ENCODE assay signal across 9 cellular contexts in genomic region chr12:39807043-39807442, GRCh38.
DNase-seq lines count a peak whose midpoint lies in the region; ATAC-seq and TF ChIP-seq lines count a peak whose summit lies in the region.
"Had no signal": no experiment of that assay in that cellular context is flagged by ENCODE, and none has a peak within 500 bp of the region (broad histone marks: within the 10 kb centered on the region; RNA-seq: fewer than 3 reads in every experiment).

No MANE protein-coding gene starts in this region.

- no peak overlapping the region for H3K9ac ChIP-seq in HCT116 (ENCODE audit: low read length)
- H3K9ac ChIP-seq: parathyroid adenoma had no signal

- peak; percentile 18 for DNase-seq in D341Med (ENCODE audit: low spot score)
- DNase-seq in HCT116 (ENCODE audit: low read depth, low spot score): peak; percentile 51
- DNase-seq in NOMO-1 treated with dmso at 0.1 percent for 144 hours (lab: John Stamatoyannopoulos, UW; ENCODE audit: unreplicated experiment): peak; percentile 88
- peak; percentile 3 for DNase-seq in germinal center (ENCODE audit: low spot score)
- no peak for DNase-seq in superior temporal gyrus (ENCODE audit: extremely low spot score)
- no peak for DNase-seq in globus pallidus (ENCODE audit: low spot score)
- no peak for DNase-seq in mucosa of gallbladder (ENCODE audit: low spot score)
- no peak for DNase-seq in stimulated activated CD4-positive, alpha-beta T cell treated with anti-CD3 and anti-CD28 coated beads, Interleukin-4, amount 100 ng/mL, for 24 hours

- no peaks in the 10 kb centered on the region for H3K9me2 ChIP-seq in HCT116 (ENCODE audit: insufficient read depth)

- TF ChIP-seq POLR2A in HCT116 (IDR thresholded peaks at IDR 0.05; ENCODE audit: borderline replicate concordance, extremely low read depth, insufficient read depth, insufficient read length): no peak

- H3K79me2 ChIP-seq in HCT116 (ENCODE audit: insufficient read depth, low read length): no peaks in the 10 kb centered on the region
- H3K79me2 ChIP-seq: parathyroid adenoma had no signal

- intact Hi-C loops in HCT116 (cut with micrococcal nuclease): no loop called here

- H2AFZ ChIP-seq in HCT116 (ENCODE audit: low read depth, low read length, poor library complexity, severe bottlenecking): no peak overlapping the region
- H2AFZ ChIP-seq: parathyroid adenoma had no signal

- ATAC-seq in HCT116: peak; percentile 94

- no peaks in the 10 kb centered on the region for H3K9me3 ChIP-seq in HCT116 (ENCODE audit: control insufficient read depth in 1 of 2, insufficient read depth in 1 of 2, low read depth in 1 of 2, low read length in 2 of 2)

- TF ChIP-seq CTCF in HCT116 (IDR thresholded peaks at IDR 0.05 in 2 of 3, conservative IDR thresholded peaks at IDR 0.05 in 1 of 3; ENCODE audit: borderline replicate concordance in 1 of 3, insufficient read depth in 1 of 3, low read depth in 2 of 3, low read length in 2 of 3): peak; percentile 34 to 76 (median 70); a peak in 5 of 6 replicates

- RAD21 ChIA-PET in HCT116 (lab: Charles Lee; ENCODE audit: low non-redundant PET in 1 of 2, low total read pairs in 2 of 2, uncharacterized antibody in 2 of 2, unreplicated experiment in 2 of 2): no interaction called here

- no peaks in the 10 kb centered on the region for H3K27me3 ChIP-seq in HCT116 (ENCODE audit: insufficient read depth, low read length)

- peak; percentile 32; the same call in 1 of the 2 replicates for TF ChIP-seq RAD21 in HCT116 (IDR thresholded peaks at IDR 0.05; ENCODE audit: low read depth)

- no peaks in the 10 kb centered on the region for H3K36me3 ChIP-seq in HCT116 (ENCODE audit: control insufficient read depth in 1 of 2, insufficient read depth in 2 of 2, low read length in 2 of 2)

- BruUV-seq in HCT116 (replicated peaks; lab: Mats Ljungman, UMichigan): no TSS peak

- H4K20me1 ChIP-seq in HCT116 (ENCODE audit: insufficient read depth): no peaks in the 10 kb centered on the region

- H3K4me3 ChIP-seq in HCT116 (replicated peaks in 1 of 2; ENCODE audit: low read depth in 1 of 2, low read length in 2 of 2): no peak overlapping the region

- H3K4me2 ChIP-seq in HCT116 (ENCODE audit: low read length): no peak overlapping the region

- CTCF ChIA-PET in HCT116 (lab: Charles Lee): no interaction called here

- no peaks in the 10 kb centered on the region for H3K4me1 ChIP-seq in HCT116 (ENCODE audit: control insufficient read depth in 1 of 2, insufficient read depth in 2 of 2, low read length in 2 of 2)
- H3K4me1 ChIP-seq: parathyroid adenoma had no signal

- POLR2A ChIA-PET in HCT116 (lab: Charles Lee): no interaction called here

- H3K27ac ChIP-seq in HCT116 (ENCODE audit: low read depth, low read length): no peak overlapping the region
- H3K27ac ChIP-seq: parathyroid adenoma had no signal

TF ChIP-seq in HCT116, 20 proteins besides CTCF, POLR2A, EP300 and RAD21:
- no peak for TF ChIP-seq YY1 (IDR thresholded peaks at IDR 0.05; ENCODE audit: extremely low read depth, insufficient replicate concordance, low read depth, low read length)
- TF ChIP-seq CBX3 (IDR thresholded peaks at IDR 0.05; ENCODE audit: low read depth): no peak
- TF ChIP-seq ZBTB33 (IDR thresholded peaks at IDR 0.05; ENCODE audit: extremely low read depth, insufficient replicate concordance, low read length): no peak
- TF ChIP-seq ELF1 (IDR thresholded peaks at IDR 0.05; ENCODE audit: borderline replicate concordance, low read depth): no peak
- TF ChIP-seq FOSL1 (IDR thresholded peaks at IDR 0.05; ENCODE audit: low read depth): no peak
TF ChIP-seq in HCT116: peak in this region for 0.

Comparison
In these comparisons a context has a peak if more than half of its experiments do, and no peak if none do; other contexts are left out.
1. DNase-seq: peak in D341Med (single experiment), HCT116 (single experiment), NOMO-1 treated with dmso at 0.1 percent for 144 hours (single experiment) and germinal center (single experiment); none in superior temporal gyrus (single experiment), globus pallidus (single experiment), mucosa of gallbladder (single experiment) and stimulated activated CD4-positive, alpha-beta T cell treated with anti-CD3 and anti-CD28 coated beads, Interleukin-4, amount 100 ng/mL, for 24 hours (single experiment).